Comparison of ENCODE assay signal across 1 cellular context in genomic region chr7:127588697-127589482, GRCh38.
TF ChIP-seq lines count a peak whose summit lies in the region.

No MANE protein-coding gene starts in this region.

TF ChIP-seq in WTC11, 78 proteins besides CTCF, POLR2A, EP300 and RAD21 (continued from another document):
- TF ChIP-seq HMGXB4 (CRISPR knock-in tag; IDR thresholded peaks at IDR 0.05) (peak; percentile 92), SMAD4 (CRISPR knock-in tag; IDR thresholded peaks at IDR 0.05) (no peak), ZNF281 (CRISPR knock-in tag; IDR thresholded peaks at IDR 0.05) (peak; percentile 44; the same call in 1 of the 2 replicates), GABPB1 (CRISPR knock-in tag; IDR thresholded peaks at IDR 0.05) (no peak), FOXP4 (CRISPR knock-in tag; IDR thresholded peaks at IDR 0.05) (0 out of 2 replicates have a peak, but pooled peaks have one; percentile 22), MLX (CRISPR knock-in tag; IDR thresholded peaks at IDR 0.05) (0 out of 2 replicates have a peak, but pooled peaks have one; percentile 30), GRHL2 (CRISPR knock-in tag; IDR thresholded peaks at IDR 0.05; ENCODE audit: insufficient replicate concordance, severe bottlenecking) (no peak), RORB (CRISPR knock-in tag; IDR thresholded peaks at IDR 0.05) (no peak), ZNF121 (CRISPR knock-in tag; IDR thresholded peaks at IDR 0.05) (no peak), PREB (CRISPR knock-in tag; IDR thresholded peaks at IDR 0.05; ENCODE audit: borderline replicate concordance) (no peak), CDX4 (CRISPR knock-in tag; IDR thresholded peaks at IDR 0.05; ENCODE audit: borderline replicate concordance) (no peak), CREB1 (CRISPR knock-in tag; IDR thresholded peaks at IDR 0.05) (no peak)
